ENCODE assay signal across 16 cellular contexts in the genomic region with DNA sequence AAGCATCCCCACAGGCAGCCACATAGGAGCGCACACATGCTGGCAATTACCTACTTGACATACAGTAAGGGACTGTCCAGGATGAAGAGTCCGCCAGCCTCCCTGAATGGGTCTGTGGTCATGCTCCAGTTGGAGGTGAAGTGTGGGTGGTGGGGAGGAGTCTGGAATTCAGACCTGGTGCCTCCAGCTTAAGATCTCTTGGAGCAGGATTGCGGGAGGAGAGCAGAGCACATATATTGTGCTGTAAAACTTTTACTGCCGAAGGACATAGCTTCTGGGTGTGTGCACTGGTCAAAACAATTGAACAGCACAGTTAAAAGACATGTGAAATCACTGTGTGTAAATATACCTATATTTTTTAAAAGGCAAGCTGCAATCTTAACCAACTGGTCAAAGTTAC. TPM values are rescaled to one million over a fixed set of nuclear protein-coding genes. Genes with fewer than 3 reads are reported as not detected.
DNase-seq lines count a peak whose midpoint lies in the region; ATAC-seq and FAIRE-seq lines count a peak whose summit lies in the region.
"Had no signal": no experiment of that assay in that cellular context is flagged by ENCODE, and none has a peak within 500 bp of the region (broad histone marks: within the 10 kb centered on the region; RNA-seq: fewer than 3 reads in every experiment).

No MANE protein-coding gene starts in this region.

- intact Hi-C loops in activated T-helper 2 cell treated with anti-CD3 and anti-CD28 coated beads, Interferon-gamma antibody, Interleukin-2, Interleukin-4, amounts not matched to agents 10 μg/mL and 5 μg/mL and 100 μg/mL, durations not matched to agents 14 hours and 24 hours and 36 hours (cut with micrococcal nuclease), result loop anchor here (1.0 to 5.0 kb wide), 3 partner anchors 25 to 53 kb away; a partner anchor contains a TSS

- H3K36me3 Mint-ChIP-seq in CD4-positive, CD25-positive, alpha-beta regulatory T cell, result no peaks in the 10 kb centered on the region
- H3K36me3 Mint-ChIP-seq in activated T-helper 2 cell treated with anti-CD3 and anti-CD28 coated beads, Interferon-gamma antibody, Interleukin-2, Interleukin-4, amounts not matched to agents 10 μg/mL and 5 μg/mL and 100 μg/mL, durations not matched to agents 14 hours and 24 hours and 36 hours (ENCODE audit: low read depth), result peaks cover 7% of the 10 kb centered on the region
- no peaks in the 10 kb centered on the region for H3K36me3 Mint-ChIP-seq in naive B cell

- peak overlapping the region in 3 of 4 donors; percentile 74 to 81 (median 74) for H3K4me3 Mint-ChIP-seq in CD4-positive, CD25-positive, alpha-beta regulatory T cell
- H3K4me3 Mint-ChIP-seq in activated T-helper 2 cell treated with anti-CD3 and anti-CD28 coated beads, Interferon-gamma antibody, Interleukin-2, Interleukin-4, amounts not matched to agents 10 μg/mL and 5 μg/mL and 100 μg/mL, durations not matched to agents 14 hours and 24 hours and 36 hours (ENCODE audit: low read depth), result no peak overlapping the region
- H3K4me3 Mint-ChIP-seq in naive B cell, result peak overlapping the region in 1 of 8 donors; percentile 54

- H3K4me3 ChIP-seq in CD4-positive, CD25-positive, alpha-beta regulatory T cell (ENCODE audit: low read depth, low read length), result no peak overlapping the region
- H3K4me3 ChIP-seq: cardiac muscle cell, gastroesophageal sphincter, tibial artery had no signal

- H3K9me3 Mint-ChIP-seq in CD4-positive, CD25-positive, alpha-beta regulatory T cell, result no peaks in the 10 kb centered on the region
- no peaks in the 10 kb centered on the region for H3K9me3 Mint-ChIP-seq in activated T-helper 2 cell treated with anti-CD3 and anti-CD28 coated beads, Interferon-gamma antibody, Interleukin-2, Interleukin-4, amounts not matched to agents 10 μg/mL and 5 μg/mL and 100 μg/mL, durations not matched to agents 14 hours and 24 hours and 36 hours
- no peaks in the 10 kb centered on the region for H3K9me3 Mint-ChIP-seq in naive B cell

- H3K9me3 ChIP-seq in CD4-positive, CD25-positive, alpha-beta regulatory T cell (ENCODE audit: control insufficient read depth in 2 of 2, low read length in 2 of 2), result no peaks in the 10 kb centered on the region
- H3K9me3 ChIP-seq: gastroesophageal sphincter, tibial artery had no signal

- H3K36me3 ChIP-seq in CD4-positive, CD25-positive, alpha-beta regulatory T cell (ENCODE audit: control insufficient read depth, insufficient read depth, low read length), result peaks cover 1% of the 10 kb centered on the region
- H3K36me3 ChIP-seq: cardiac muscle cell had no signal

- H3K27me3 ChIP-seq in CD4-positive, CD25-positive, alpha-beta regulatory T cell (ENCODE audit: control insufficient read depth, insufficient read depth, low read length), result no peaks in the 10 kb centered on the region
- H3K27me3 ChIP-seq: cardiac muscle cell, gastroesophageal sphincter, tibial artery had no signal

- peak overlapping the region; percentile 78 to 98 (median 94) for H3K27ac Mint-ChIP-seq in CD4-positive, CD25-positive, alpha-beta regulatory T cell
- H3K27ac Mint-ChIP-seq in activated T-helper 2 cell treated with anti-CD3 and anti-CD28 coated beads, Interferon-gamma antibody, Interleukin-2, Interleukin-4, amounts not matched to agents 10 μg/mL and 5 μg/mL and 100 μg/mL, durations not matched to agents 14 hours and 24 hours and 36 hours, result peak overlapping the region; percentile 67
- peak overlapping the region in 5 of 6 donors; percentile 38 to 87 (median 70) for H3K27ac Mint-ChIP-seq in naive B cell

- H3K4me1 ChIP-seq in CD4-positive, CD25-positive, alpha-beta regulatory T cell (ENCODE audit: control insufficient read depth, insufficient read depth, low read length, poor library complexity, severe bottlenecking), result peaks cover 49% of the 10 kb centered on the region

- no peak for ATAC-seq in CD4-positive, CD25-positive, alpha-beta regulatory T cell (ENCODE audit: low read depth in 2 of 2)
- no peak for ATAC-seq in naive B cell (ENCODE audit: low read depth in 2 of 2)
- ATAC-seq: gastroesophageal sphincter, Panc1 had no signal

- FAIRE-seq in RCC 7860 (lab: Jason Lieb, UNC), result no peak

- peaks cover 0 to 63% (median 41%) of the 10 kb centered on the region in 4 donors for H3K4me1 Mint-ChIP-seq in CD4-positive, CD25-positive, alpha-beta regulatory T cell
- H3K4me1 Mint-ChIP-seq in activated T-helper 2 cell treated with anti-CD3 and anti-CD28 coated beads, Interferon-gamma antibody, Interleukin-2, Interleukin-4, amounts not matched to agents 10 μg/mL and 5 μg/mL and 100 μg/mL, durations not matched to agents 14 hours and 24 hours and 36 hours (ENCODE audit: low read depth), result peaks cover 36% of the 10 kb centered on the region
- peaks cover 53 to 80% (median 60%) of the 10 kb centered on the region in 3 donors for H3K4me1 Mint-ChIP-seq in naive B cell

- no peak for DNase-seq in CD4-positive, CD25-positive, alpha-beta regulatory T cell
- DNase-seq in DMS79 treated with DMSO at 0.1 percent for 48 hours (lab: John Stamatoyannopoulos, UW) (peak; percentile 90), naive B cell (no peak), GF-D8 (lab: John Stamatoyannopoulos, UW) (no peak), RCC 7860 (ENCODE audit: low spot score) (no peak), retina (no peak)
- DNase-seq in activated T-helper 2 cell treated with anti-CD3 and anti-CD28 coated beads, Interferon-gamma antibody, Interleukin-2, Interleukin-4, amounts not matched to agents 10 μg/mL and 5 μg/mL and 100 μg/mL, durations not matched to agents 14 hours and 24 hours and 36 hours (ENCODE audit: low spot score), result no peak
- DNase-seq: activated gamma-delta T cell; NCI-H1694; NCI-H524 treated with DMSO at 0.1 percent for 48 hours; stimulated activated CD4-positive, alpha-beta T cell treated with anti-CD3 and anti-CD28 coated beads, Interleukin-2, amount 100 ng/mL, for 24 hours; SW 1271; tibial artery had no signal

- peak overlapping the region; percentile 85 for H3K27ac ChIP-seq in CD4-positive, CD25-positive, alpha-beta regulatory T cell (ENCODE audit: insufficient read depth, low read length, poor library complexity, severe bottlenecking)
- H3K27ac ChIP-seq: cardiac muscle cell had no signal

- no peaks in the 10 kb centered on the region for H3K27me3 Mint-ChIP-seq in CD4-positive, CD25-positive, alpha-beta regulatory T cell
- H3K27me3 Mint-ChIP-seq in activated T-helper 2 cell treated with anti-CD3 and anti-CD28 coated beads, Interferon-gamma antibody, Interleukin-2, Interleukin-4, amounts not matched to agents 10 μg/mL and 5 μg/mL and 100 μg/mL, durations not matched to agents 14 hours and 24 hours and 36 hours (ENCODE audit: low read depth), result no peaks in the 10 kb centered on the region
- H3K27me3 Mint-ChIP-seq in naive B cell, result no peaks in the 10 kb centered on the region

RNA-seq across cellular contexts. Expression of a gene that starts 17.9 kb away (rescaled TPM):
- 30.1 TPM for total RNA-seq in CD4-positive, CD25-positive, alpha-beta regulatory T cell
- polyA plus RNA-seq in CD4-positive, CD25-positive, alpha-beta regulatory T cell, result 10 to 100 TPM; 27.1 to 36.4 (median 30.3) TPM
- total RNA-seq in activated T-helper 2 cell treated with anti-CD3 and anti-CD28 coated beads, Interferon-gamma antibody, Interleukin-2, Interleukin-4, amounts not matched to agents 10 μg/mL and 5 μg/mL and 100 μg/mL, durations not matched to agents 14 hours and 24 hours and 36 hours, result 41.3 and 42.4 TPM in 2 replicates
- polyA plus RNA-seq in naive B cell (ENCODE audit: low read depth in 6 of 6), result 100 to 1,000 TPM in 1 of 6 donors, 10 to 100 TPM in 5; 62.3 to 105 (median 73.3) TPM

RNA-seq across cellular contexts. Expression of a gene that starts 29.9 kb away (rescaled TPM):
- 33.8 TPM for total RNA-seq in CD4-positive, CD25-positive, alpha-beta regulatory T cell
- 100 to 1,000 TPM; 142 to 153 (median 145) TPM for polyA plus RNA-seq in CD4-positive, CD25-positive, alpha-beta regulatory T cell
- 48.4 and 55.3 TPM in 2 replicates for total RNA-seq in activated T-helper 2 cell treated with anti-CD3 and anti-CD28 coated beads, Interferon-gamma antibody, Interleukin-2, Interleukin-4, amounts not matched to agents 10 μg/mL and 5 μg/mL and 100 μg/mL, durations not matched to agents 14 hours and 24 hours and 36 hours
- 100 to 1,000 TPM; 358 to 480 (median 448) TPM for polyA plus RNA-seq in naive B cell (ENCODE audit: low read depth in 6 of 6)

RNA-seq across cellular contexts. Expression of a gene that starts 44.4 kb away (rescaled TPM):
- total RNA-seq in CD4-positive, CD25-positive, alpha-beta regulatory T cell, result 12.7 TPM
- polyA plus RNA-seq in CD4-positive, CD25-positive, alpha-beta regulatory T cell, result 10 to 100 TPM in 3 of 4 donors, 1 to 10 TPM in 1; 8.7 to 18.0 (median 12.9) TPM
- total RNA-seq in activated T-helper 2 cell treated with anti-CD3 and anti-CD28 coated beads, Interferon-gamma antibody, Interleukin-2, Interleukin-4, amounts not matched to agents 10 μg/mL and 5 μg/mL and 100 μg/mL, durations not matched to agents 14 hours and 24 hours and 36 hours, result 10.7 and 11.0 TPM in 2 replicates
- 1 to 10 TPM in 1 of 6 donors, under 1 TPM in 3, not detected in 2; 0.52 to 1.3 (median 0.74) TPM for polyA plus RNA-seq in naive B cell (ENCODE audit: low read depth in 6 of 6)
